In the genomic region with DNA sequence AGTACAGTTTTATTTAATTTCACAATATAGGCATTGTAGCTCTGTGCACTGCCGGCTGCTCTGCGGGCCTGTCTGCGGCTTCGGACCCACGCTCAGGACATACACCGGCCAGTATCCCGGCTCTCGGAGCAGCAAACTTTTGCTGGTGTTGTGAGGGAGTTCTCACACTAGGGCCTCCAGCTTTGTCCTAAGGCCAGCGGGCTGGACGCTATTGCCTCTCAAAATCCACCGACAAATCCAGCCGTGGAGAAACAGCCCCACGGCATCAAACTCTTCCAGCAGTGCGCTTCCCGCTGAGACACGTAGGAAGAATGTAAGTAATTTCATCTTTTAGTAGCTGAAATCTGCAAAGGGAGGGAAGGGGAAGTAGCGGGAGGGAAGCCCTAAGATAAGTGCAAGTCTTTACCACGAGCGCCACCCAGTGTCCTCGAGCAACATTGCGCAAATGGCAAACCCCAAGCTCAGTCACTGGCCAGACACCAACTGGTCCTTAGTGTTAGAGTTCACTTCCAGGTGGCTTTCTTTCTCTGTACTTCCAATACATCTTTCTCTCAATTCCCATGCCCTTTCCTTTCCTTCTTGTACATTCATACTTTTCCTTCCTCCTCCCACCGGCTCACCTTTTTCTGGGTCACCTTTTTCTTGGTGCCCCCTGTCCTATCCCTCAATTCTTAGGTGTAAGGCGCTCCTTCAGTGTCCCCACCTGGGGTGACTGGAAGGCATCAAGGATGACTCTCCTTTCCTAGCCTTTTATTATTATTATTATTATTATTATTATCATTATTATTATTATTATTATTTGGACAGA, we compare ENCODE assay signal across 8 cellular contexts. TPM values are rescaled to one million over a fixed set of nuclear protein-coding genes. Genes with fewer than 3 reads are reported as not detected.
DNase-seq lines count a peak whose midpoint lies in the region; ATAC-seq and TF ChIP-seq lines count a peak whose summit lies in the region.

No MANE protein-coding gene starts in this region.

- no peaks in the 10 kb centered on the region for H3K36me3 ChIP-seq in mesenchymal stem cell (ENCODE audit: control insufficient read depth in 1 of 2, insufficient read depth in 2 of 2, low read depth in 1 of 2, low read length in 2 of 2)

- no peak overlapping the region for H2BK120ac ChIP-seq in mesenchymal stem cell (ENCODE audit: low read depth, low read length)

- H2AK5ac ChIP-seq in mesenchymal stem cell (ENCODE audit: low read length, severe bottlenecking), result no peak overlapping the region

- H3K4me3 ChIP-seq in AG10803 (ENCODE audit: low read length), result peak overlapping the region; percentile 53
- peak overlapping the region; percentile 20 to 74 for H3K4me3 ChIP-seq in mesenchymal stem cell (ENCODE audit: insufficient read depth in 1 of 2, low read depth in 1 of 2, low read length in 2 of 2)

- H3K4me1 ChIP-seq in mesenchymal stem cell (ENCODE audit: control insufficient read depth, insufficient read depth, low read depth, low read length), result peaks cover 13% of the 10 kb centered on the region

- no peaks in the 10 kb centered on the region for H3K79me1 ChIP-seq in mesenchymal stem cell (replicated peaks; ENCODE audit: low read length, poor library complexity, severe bottlenecking)

- no peak overlapping the region for H3K18ac ChIP-seq in mesenchymal stem cell (ENCODE audit: low read depth in 1 of 2, low read length in 2 of 2)

- no peak overlapping the region for H2BK12ac ChIP-seq in mesenchymal stem cell (ENCODE audit: low read length in 2 of 2)

- TF ChIP-seq CTCF in AG10803 (conservative IDR thresholded peaks at IDR 0.05; ENCODE audit: low read length), result peak; percentile 96

- H3K9ac ChIP-seq in mesenchymal stem cell (ENCODE audit: low read length), result peak overlapping the region; percentile 63

- ATAC-seq in GM18861 (IDR thresholded peaks at IDR 0.05; ENCODE audit: unreplicated experiment), result peak; percentile 82
- peak; percentile 63 for ATAC-seq in HG03108 (IDR thresholded peaks at IDR 0.05; ENCODE audit: unreplicated experiment)

- H2AFZ ChIP-seq in mesenchymal stem cell (ENCODE audit: low read depth, low read length), result no peak overlapping the region

- no peak overlapping the region for H3K23ac ChIP-seq in mesenchymal stem cell (ENCODE audit: low read length in 2 of 2)

- DNase-seq in AG10803 (ENCODE audit: low read depth) (peak; percentile 87), NCI-H446 treated with DMSO at 0.1 percent for 48 hours (lab: John Stamatoyannopoulos, UW) (peak; percentile 24), mesenchymal stem cell (peak; percentile 75)
- DNase-seq in activated CD4-positive, alpha-beta T cell treated with anti-CD3 and anti-CD28 coated beads, Interleukin-2, amount 50 U/mL, for 4 hours, result peak; percentile 54 to 61
- DNase-seq in effector CD4-positive, alpha-beta T cell, result peak; percentile 50
- peak; percentile 36 for DNase-seq in stimulated activated CD8-positive, alpha-beta memory T cell treated with anti-CD3 and anti-CD28 coated beads, Interleukin-15, amount 100 ng/mL, for 24 hours (ENCODE audit: low read depth)

- H3K9me3 ChIP-seq in mesenchymal stem cell (ENCODE audit: control insufficient read depth, low read length), result no peaks in the 10 kb centered on the region

- no peak overlapping the region for H2BK5ac ChIP-seq in mesenchymal stem cell (ENCODE audit: low read depth, low read length, poor library complexity, severe bottlenecking)

- peaks cover 49 to 66% of the 10 kb centered on the region in 2 experiments for H3K27me3 ChIP-seq in mesenchymal stem cell (ENCODE audit: control insufficient read depth in 1 of 2, insufficient read depth in 1 of 2, low read length in 2 of 2)

- no peak overlapping the region for H2BK15ac ChIP-seq in mesenchymal stem cell (ENCODE audit: low read depth, poor library complexity, severe bottlenecking)

- H3K27ac ChIP-seq in mesenchymal stem cell (ENCODE audit: low read length, poor library complexity, severe bottlenecking), result no peak overlapping the region

- H4K91ac ChIP-seq in mesenchymal stem cell (ENCODE audit: low read length), result no peak overlapping the region

- WGBS in mesenchymal stem cell, result under 1% methylated on average over 17 of the region's 23 CpGs

- H3K14ac ChIP-seq in mesenchymal stem cell (ENCODE audit: low read length in 2 of 2), result no peak overlapping the region

- H3K4ac ChIP-seq in mesenchymal stem cell (ENCODE audit: low read depth in 1 of 2, low read length in 2 of 2), result no peak overlapping the region

- no peak overlapping the region for H4K8ac ChIP-seq in mesenchymal stem cell (ENCODE audit: low read length)

- peak overlapping the region; percentile 85 for H3K4me2 ChIP-seq in mesenchymal stem cell (ENCODE audit: low read length, poor library complexity, severe bottlenecking)

RNA-seq across cellular contexts. Expression of a gene that starts 3.0 kb away (rescaled TPM):
- polyA plus RNA-seq in mesenchymal stem cell (2013, experiment 1 of 2), result not detected
- polyA plus RNA-seq in mesenchymal stem cell (2013, experiment 2 of 2), result not detected

RNA-seq across cellular contexts. Expression of a gene that starts 22.3 kb away (rescaled TPM):
- not detected for polyA plus RNA-seq in mesenchymal stem cell (2013, experiment 1 of 2)
- not detected for polyA plus RNA-seq in mesenchymal stem cell (2013, experiment 2 of 2)

Comparison
In these comparisons a context has a peak if more than half of its experiments do, and no peak if none do; other contexts are left out.
1. DNase-seq: peak in every context shown above with its lines; median percentile 87 in AG10803; 75 in mesenchymal stem cell; 58 in activated CD4-positive, alpha-beta T cell treated with anti-CD3 and anti-CD28 coated beads, Interleukin-2, amount 50 U/mL, for 4 hours; 50 in effector CD4-positive, alpha-beta T cell; 36 in stimulated activated CD8-positive, alpha-beta memory T cell treated with anti-CD3 and anti-CD28 coated beads, Interleukin-15, amount 100 ng/mL, for 24 hours; 24 in NCI-H446 treated with DMSO at 0.1 percent for 48 hours.